In genomic region chr7:10767771-10768170, GRCh38 we compare ENCODE assay signal across 14 cellular contexts.
"Had no signal": no experiment of that assay in that cellular context is flagged by ENCODE, and none has a peak within 500 bp of the region (broad histone marks: within the 10 kb centered on the region; RNA-seq: fewer than 3 reads in every experiment).

No MANE protein-coding gene starts in this region.

- H3K27ac ChIP-seq: esophagus muscularis mucosa, foreskin keratinocyte, parathyroid adenoma, right atrium auricular region, tibial artery, vagina had no signal

- H3K27me3 ChIP-seq: esophagus muscularis mucosa, foreskin keratinocyte, right atrium auricular region, tibial artery, vagina had no signal

- H3K9me3 ChIP-seq: esophagus muscularis mucosa, right atrium auricular region, tibial artery, vagina had no signal

- H3K36me3 ChIP-seq: esophagus muscularis mucosa, right atrium auricular region, tibial artery, vagina had no signal

- ATAC-seq: foreskin keratinocyte; left ventricle myocardium superior; stimulated activated effector memory CD8-positive, alpha-beta T cell treated with anti-CD3 and anti-CD28 coated beads, Interleukin-12 subunit alpha, Interleukin-12 subunit beta, amount 100 ng/mL, for 72 hours had no signal

- H3K4me1 ChIP-seq: esophagus muscularis mucosa, foreskin keratinocyte, parathyroid adenoma, right atrium auricular region, tibial artery, vagina had no signal

- DNase-seq: activated B cell treated with CpG ODN at 0.5 μM for 24 hours; activated CD4-positive, alpha-beta T cell treated with anti-CD3 and anti-CD28 coated beads, Interleukin-2, amount 10 ng/mL, durations not matched to agents 7 days and 5 days; activated effector memory CD4-positive, alpha-beta T cell treated with Interleukin-2 at 50 U/mL for 16 hours; activated T-cell treated with anti-CD3 and anti-CD28 coated beads, Interleukin-2, amount 50 U/mL, for 1 hour; head of caudate nucleus; left ventricle myocardium superior; small intestine; tibial artery had no signal

- H3K4me3 ChIP-seq: esophagus muscularis mucosa, right atrium auricular region, tibial artery, vagina had no signal

- H3K9ac ChIP-seq: parathyroid adenoma had no signal

- H2AFZ ChIP-seq: parathyroid adenoma had no signal

- H3K79me2 ChIP-seq: parathyroid adenoma had no signal
